In the genomic region with DNA sequence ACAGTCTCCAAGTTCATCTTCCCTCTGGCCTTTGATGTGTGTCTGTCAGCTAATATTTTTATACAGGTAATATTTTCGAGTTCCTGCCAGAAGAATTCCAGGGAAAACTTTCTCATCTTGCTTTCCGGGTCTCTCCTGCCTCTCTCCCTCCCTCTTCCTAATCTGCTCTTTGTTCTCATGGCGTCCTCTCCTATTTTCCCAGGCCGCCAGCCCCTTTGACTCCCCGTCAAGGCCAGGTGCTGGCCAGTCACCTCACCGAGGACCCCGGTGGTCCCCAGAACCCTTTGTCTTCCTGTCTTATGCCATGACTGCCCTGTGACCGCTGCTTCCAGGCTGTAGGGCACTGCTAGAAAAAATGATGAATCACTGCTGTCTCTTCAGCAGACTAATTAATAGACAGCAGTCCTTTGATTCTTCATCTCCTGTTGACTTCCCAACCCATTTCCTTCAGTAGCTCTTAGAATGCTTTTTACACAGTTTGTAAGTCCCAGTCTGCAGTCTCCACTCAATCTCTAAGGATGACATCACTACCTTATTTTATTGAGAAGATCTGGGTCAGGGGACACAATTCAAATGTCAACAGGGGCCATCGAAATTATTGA, we compare ENCODE assay signal across 11 cellular contexts. TPM values are rescaled to one million over a fixed set of nuclear protein-coding genes. Genes with fewer than 3 reads are reported as not detected.
A peak's percentile ranks its signal among the peaks of the same experiment; 100 is the strongest.
DNase-seq lines count a peak whose midpoint lies in the region; ATAC-seq, FAIRE-seq and TF ChIP-seq lines count a peak whose summit lies in the region.
"Had no signal": no experiment of that assay in that cellular context is flagged by ENCODE, and none has a peak within 500 bp of the region (broad histone marks: within the 10 kb centered on the region; RNA-seq: fewer than 3 reads in every experiment).

No MANE protein-coding gene starts in this region.

- intact Hi-C loops in MCF 10A (cut with micrococcal nuclease) (no loop called here), HepG2 (cut with micrococcal nuclease; ENCODE audit: unreplicated experiment) (no loop called here), mucosa of descending colon (cut with DNase I, micrococcal nuclease) (no loop called here)

- BruUV-seq in MCF 10A (replicated peaks; lab: Mats Ljungman, UMichigan) (no TSS peak), HepG2 (replicated peaks; lab: Mats Ljungman, UMichigan) (no TSS peak)

- TF ChIP-seq CTCF in HFFc6 (IDR thresholded peaks at IDR 0.05), result no peak
- TF ChIP-seq CTCF in MCF 10A (IDR thresholded peaks at IDR 0.05; ENCODE audit: unreplicated experiment), result no peak
- no peak for TF ChIP-seq CTCF in HepG2 (CRISPR knock-in tag; IDR thresholded peaks at IDR 0.05)
- no peak for TF ChIP-seq CTCF in mucosa of descending colon (IDR thresholded peaks at IDR 0.05)

- H3K4me1 Mint-ChIP-seq in HFFc6 (ENCODE audit: low read depth) (peaks cover 63% of the 10 kb centered on the region), MCF 10A (ENCODE audit: insufficient read depth, unreplicated experiment) (peaks cover 27% of the 10 kb centered on the region)

- H3K4me3 Mint-ChIP-seq in HFFc6, result no peak overlapping the region
- peak overlapping the region; percentile 62 for H3K4me3 Mint-ChIP-seq in MCF 10A (ENCODE audit: unreplicated experiment)
- H3K4me3 Mint-ChIP-seq: T-cell had no signal

- peak overlapping the region; percentile 53 for H3K27ac Mint-ChIP-seq in HFFc6
- H3K27ac Mint-ChIP-seq in MCF 10A (ENCODE audit: low read depth, unreplicated experiment), result peak overlapping the region; percentile 79
- H3K27ac Mint-ChIP-seq: T-cell had no signal

- FAIRE-seq in HepG2 (lab: Jason Lieb, UNC) (no peak), small intestine (lab: Jason Lieb, UNC) (no peak)

- no peak overlapping the region for H3K4me2 ChIP-seq in HepG2 (ENCODE audit: low read depth, low read length)

- POLR2A ChIA-PET in MCF 10A (lab: Yijun Ruan, JAX) (interaction anchor here (1.0 to 3.5 kb wide), 8 partner anchors 10 to 41 kb away, joined by 3 to 34 read pairs (median 6); partner anchors contain the start of gene PPFIBP1), HepG2 (lab: Yijun Ruan, JAX) (no interaction called here)

- H3K27me3 ChIP-seq in HepG2 (ENCODE audit: control insufficient read depth in 1 of 2, insufficient read depth in 2 of 2, low read length in 2 of 2) (no peaks in the 10 kb centered on the region), small intestine (ENCODE audit: control insufficient read depth in 2 of 2, insufficient read depth in 2 of 2, low read length in 2 of 2) (no peaks in the 10 kb centered on the region)

- in situ Hi-C loops in HepG2 (cut with HindIII; ENCODE audit: extremely low pct_ligation_motif_present, low pct_unique_long_range_greater_than_20kb), result no loop called here

- no peak for TF ChIP-seq RAD21 in HepG2 (CRISPR knock-in tag; IDR thresholded peaks at IDR 0.05)

- H3K36me3 ChIP-seq in HepG2 (replicated peaks in 1 of 2; ENCODE audit: control insufficient read depth in 1 of 2, insufficient read depth in 2 of 2, low read length in 2 of 2), result no peaks in the 10 kb centered on the region
- no peaks in the 10 kb centered on the region for H3K36me3 ChIP-seq in small intestine (ENCODE audit: control insufficient read depth in 2 of 2, insufficient read depth in 2 of 2, low read length in 2 of 2)
- H3K36me3 ChIP-seq in mucosa of descending colon (ENCODE audit: low read depth), result no peaks in the 10 kb centered on the region

- H3K9me3 Mint-ChIP-seq in HFFc6, result no peaks in the 10 kb centered on the region
- H3K9me3 Mint-ChIP-seq in MCF 10A (ENCODE audit: unreplicated experiment), result no peaks in the 10 kb centered on the region
- H3K9me3 Mint-ChIP-seq: T-cell had no signal

- no peaks in the 10 kb centered on the region for H3K4me1 ChIP-seq in HepG2 (ENCODE audit: insufficient read depth, low read length)
- no peaks in the 10 kb centered on the region for H3K4me1 ChIP-seq in small intestine (ENCODE audit: control insufficient read depth in 2 of 2, insufficient read depth in 1 of 2, low read depth in 1 of 2, low read length in 1 of 2)
- H3K4me1 ChIP-seq in mucosa of descending colon (ENCODE audit: low read depth), result no peaks in the 10 kb centered on the region

- H3K36me3 Mint-ChIP-seq in HFFc6 (ENCODE audit: low read depth) (0 out of 2 replicates have a peak, but pooled peaks cover 9% of the 10 kb centered on the region), MCF 10A (ENCODE audit: insufficient read depth, unreplicated experiment) (no peaks in the 10 kb centered on the region)
- H3K36me3 Mint-ChIP-seq: T-cell had no signal

- H3K9ac ChIP-seq in HepG2 (ENCODE audit: insufficient read depth, low read depth, low read length), result no peak overlapping the region

- 84% methylated on average over 9 of the region's 9 CpGs for WGBS in HepG2 (ENCODE audit: low lambda C conversion rate)
- 66 to 74% (median 73%) methylated on average over 9 of the region's 9 CpGs for WGBS in small intestine, 3 donors

- no peak overlapping the region for H3K27ac ChIP-seq in HepG2 (ENCODE audit: extremely low read length, insufficient read depth, low read length)
- H3K27ac ChIP-seq in temporal lobe (ENCODE audit: low read depth, low read length), result peak overlapping the region; percentile 31
- no peak overlapping the region for H3K27ac ChIP-seq in small intestine (ENCODE audit: low read depth in 1 of 2, low read length in 1 of 2)

- no peaks in the 10 kb centered on the region for H3K9me3 ChIP-seq in HepG2 (ENCODE audit: low read length)
- no peaks in the 10 kb centered on the region for H3K9me3 ChIP-seq in small intestine (ENCODE audit: control insufficient read depth, low read depth)
- H3K9me3 ChIP-seq in mucosa of descending colon, result no peaks in the 10 kb centered on the region

- ATAC-seq in HepG2 (no peak), mucosa of descending colon (no peak)
- ATAC-seq: T-cell had no signal

- H3K79me2 ChIP-seq in HepG2 (ENCODE audit: insufficient read depth, low read length), result peaks cover 2% of the 10 kb centered on the region

- H3K27me3 Mint-ChIP-seq in HFFc6 (ENCODE audit: insufficient read depth), result peaks cover 3% of the 10 kb centered on the region; the same call in 1 of the 2 replicates
- H3K27me3 Mint-ChIP-seq in MCF 10A (ENCODE audit: insufficient read depth, unreplicated experiment), result no peaks in the 10 kb centered on the region

- no peak for TF ChIP-seq POLR2A in HepG2 (IDR thresholded peaks at IDR 0.05; ENCODE audit: insufficient read depth in 1 of 2, low read depth in 2 of 2, low read length in 2 of 2)

- DNase-seq in HFFc6 (no peak), MCF 10A (ENCODE audit: unreplicated experiment) (no peak), HepG2 (ENCODE audit: low spot score) (no peak), small intestine (no peak), DMS79 treated with DMSO at 0.1 percent for 48 hours (lab: John Stamatoyannopoulos, UW) (no peak), RKO (ENCODE audit: low spot score) (no peak), mucosa of descending colon (no peak)
- DNase-seq: activated CD4-positive, CD25-positive, alpha-beta regulatory T cell treated with anti-CD3 and anti-CD28 coated beads, Interleukin-2, amount 50 U/mL, for 72 hours; activated T-cell treated with anti-CD3 and anti-CD28 coated beads, Interleukin-2, amount 50 U/mL, for 1 hour; T-cell had no signal

- CTCF ChIA-PET in MCF 10A (lab: Yijun Ruan, JAX) (interaction anchor here (0.7 to 1.1 kb wide), 2 partner anchors 8 to 17 kb away, joined by 5 to 6 read pairs; no protein-coding TSS in a partner anchor), HepG2 (lab: Yijun Ruan, JAX; ENCODE audit: low intra/inter-chr PET ratio, low total read pairs) (no interaction called here)

- H3K4me3 ChIP-seq in HepG2 (replicated peaks in 1 of 3; ENCODE audit: insufficient read depth in 1 of 3, low read depth in 2 of 3, low read length in 3 of 3) (no peak overlapping the region), small intestine (ENCODE audit: low read depth in 1 of 2, low read length in 2 of 2) (no peak overlapping the region), mucosa of descending colon (no peak overlapping the region)

- TF ChIP-seq EP300 in HepG2 (IDR thresholded peaks at IDR 0.05; ENCODE audit: low read depth in 2 of 2, low read length in 2 of 2) (no peak), HepG2 (CRISPR knock-in tag; IDR thresholded peaks at IDR 0.05; ENCODE audit: borderline replicate concordance) (no peak)

- H4K20me1 ChIP-seq in HepG2 (ENCODE audit: insufficient read depth, low read length), result no peaks in the 10 kb centered on the region

- H2AFZ ChIP-seq in HepG2 (ENCODE audit: low read length), result no peak overlapping the region

TF ChIP-seq in HepG2, 621 proteins besides CTCF, POLR2A, EP300 and RAD21 (continues in another document):
- no peak for TF ChIP-seq ZNF576 (CRISPR knock-in tag; IDR thresholded peaks at IDR 0.05)

RNA-seq across cellular contexts. Expression of gene PPFIBP1, which starts 40.7 kb away (rescaled TPM):
- 100 to 1,000 TPM in 2 of 6 experiments, 10 to 100 TPM in 4; 79.1 to 104 (median 92.0) TPM for total RNA-seq in HFFc6 (2021; fragmentation: NEBNext Ultra II Directional; extraction: Animal tissue kit (Norgen Biotek cat#: 25700))
- total RNA-seq in MCF 10A (2022) (82.6 and 87.7 TPM in 2 replicates), HepG2 (2016; rRNA removed; fragmentation: Illumina TruSeq; extraction: Trizol) (21.8 and 32.0 TPM in 2 replicates), temporal lobe (76.7 TPM), mucosa of descending colon (10 to 100 TPM; 37.0 to 79.4 (median 40.4) TPM)
- 6.2 and 6.4 TPM in 2 replicates for total RNA-seq in HepG2 (2016; cell fraction: cytosol; rRNA removed; fragmentation: Illumina TruSeq; extraction: Trizol; ENCODE audit: low read depth)
- 21.0 and 26.5 TPM in 2 replicates for total RNA-seq in HepG2 (2016; cell fraction: insoluble cytoplasmic fraction; rRNA removed; fragmentation: Illumina TruSeq; extraction: Trizol)
- total RNA-seq in HepG2 (2016; cell fraction: membrane; rRNA removed; fragmentation: Illumina TruSeq; extraction: Trizol), result 8.1 and 10.1 TPM in 2 replicates
- total RNA-seq in HepG2 (2016; cell fraction: nucleus; rRNA removed; fragmentation: Illumina TruSeq; extraction: Trizol), result 35.3 and 36.6 TPM in 2 replicates
- polyA plus RNA-seq in HepG2 (2011; rRNA removed) (16.2 and 19.6 TPM in 2 replicates), small intestine (10 to 100 TPM in 1 of 3 donors, 1 to 10 TPM in 2; 4.9 to 16.1 (median 9.2) TPM)
- polyA plus RNA-seq in HepG2 (2011; cell fraction: cytosol; rRNA removed), result 6.6 and 10.3 TPM in 2 replicates
- 19.9 and 28.8 TPM in 2 replicates for polyA plus RNA-seq in HepG2 (2011; cell fraction: nucleus; rRNA removed)
- 14.4 and 17.5 TPM in 2 replicates for polyA plus RNA-seq in HepG2 (2012)
- 0.42 and 0.76 TPM in 2 replicates for polyA plus RNA-seq in HepG2 (2016; cell fraction: cytosol; fragmentation: Illumina TruSeq; extraction: Trizol; ENCODE audit: low read depth)
- polyA plus RNA-seq in HepG2 (2016; cell fraction: insoluble cytoplasmic fraction; fragmentation: Illumina TruSeq; extraction: Trizol; ENCODE audit: low read depth), result 13.2 and 13.8 TPM in 2 replicates
- 1.9 and 2.3 TPM in 2 replicates for polyA plus RNA-seq in HepG2 (2016; cell fraction: membrane; fragmentation: Illumina TruSeq; extraction: Trizol; ENCODE audit: low read depth)
- 21.9 and 25.0 TPM in 2 replicates for polyA plus RNA-seq in HepG2 (2016; cell fraction: nucleus; fragmentation: Illumina TruSeq; extraction: Trizol; ENCODE audit: insufficient read depth, low read depth)
- 18.5 and 40.1 TPM in 2 replicates for polyA minus RNA-seq in HepG2 (2011; rRNA and poly(A)+ RNA removed; ENCODE audit: low replicate concordance)
- polyA minus RNA-seq in HepG2 (2011; cell fraction: cytosol; rRNA and poly(A)+ RNA removed), result 15.6 and 16.2 TPM in 2 replicates
- 89.9 and 122 TPM in 2 replicates for polyA minus RNA-seq in HepG2 (2011; cell fraction: nucleus; rRNA and poly(A)+ RNA removed)
